ENCODE assay signal across 13 cellular contexts in the genomic region with DNA sequence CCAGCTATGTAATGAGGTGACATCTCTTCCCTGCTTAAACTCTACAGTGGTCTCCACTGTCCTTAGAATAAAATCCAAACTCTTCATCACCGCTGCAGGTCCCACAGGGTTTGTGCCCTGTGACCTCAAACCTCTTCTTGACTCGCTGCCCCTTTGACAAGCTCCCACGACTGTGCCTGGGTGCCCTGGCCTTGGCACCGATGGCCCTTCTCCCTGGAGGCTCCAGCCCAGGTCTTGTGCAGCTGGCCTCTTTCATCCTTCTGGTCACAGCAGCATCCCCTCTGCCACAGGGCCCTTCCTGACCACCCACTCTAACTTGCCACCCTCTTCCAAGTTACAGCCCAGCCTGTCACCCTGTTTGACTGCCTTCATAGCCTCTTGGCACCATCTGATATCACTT.
DNase-seq lines count a peak whose midpoint lies in the region; ATAC-seq and TF ChIP-seq lines count a peak whose summit lies in the region.
"Had no signal": no experiment of that assay in that cellular context is flagged by ENCODE, and none has a peak within 500 bp of the region (broad histone marks: within the 10 kb centered on the region; RNA-seq: fewer than 3 reads in every experiment).

No MANE protein-coding gene starts in this region.

- H3K4me3 Mint-ChIP-seq in MCF 10A (ENCODE audit: unreplicated experiment) (no peak overlapping the region), neural crest cell (no peak overlapping the region)
- no peak overlapping the region for H3K4me3 Mint-ChIP-seq in central memory CD8-positive, alpha-beta T cell
- H3K4me3 Mint-ChIP-seq: CD4-positive, CD25-positive, alpha-beta regulatory T cell had no signal

- no peaks in the 10 kb centered on the region for H3K9me2 ChIP-seq in MM.1S (replicated peaks; ENCODE audit: insufficient read depth, low read length)

- ATAC-seq in central memory CD8-positive, alpha-beta T cell (replicated peaks; ENCODE audit: extremely low read depth, poor library complexity, severe bottlenecking): no peak
- no peak for ATAC-seq in esophagus mucosa
- ATAC-seq: HCT116 had no signal

- no peaks in the 10 kb centered on the region for H3F3A ChIP-seq in MM.1S (ENCODE audit: insufficient read depth, low read length)

- H3K4me1 Mint-ChIP-seq in MCF 10A (ENCODE audit: insufficient read depth, unreplicated experiment) (no peaks in the 10 kb centered on the region), neural crest cell (no peaks in the 10 kb centered on the region)
- H3K4me1 Mint-ChIP-seq in central memory CD8-positive, alpha-beta T cell: no peaks in the 10 kb centered on the region
- H3K4me1 Mint-ChIP-seq: CD4-positive, CD25-positive, alpha-beta regulatory T cell had no signal

- H3K9me3 ChIP-seq in breast epithelium (no peaks in the 10 kb centered on the region), MM.1S (replicated peaks; ENCODE audit: insufficient read depth, low read length) (no peaks in the 10 kb centered on the region)
- H3K9me3 ChIP-seq: BLaER1 treated with 17β-estradiol and CSF1 and Interleukin-3, amounts not matched to agents 10 nM and 100 nM had no signal

- no peak overlapping the region for H2AFZ ChIP-seq in MM.1S (ENCODE audit: low read length)

- no peak overlapping the region for H3K27ac ChIP-seq in breast epithelium
- no peak overlapping the region for H3K27ac ChIP-seq in MM.1S (ENCODE audit: low read length)
- H3K27ac ChIP-seq: BLaER1 treated with 17β-estradiol and CSF1 and Interleukin-3, amounts not matched to agents 10 nM and 100 nM had no signal

- no TSS peak for BruUV-seq in MCF 10A (replicated peaks; lab: Mats Ljungman, UMichigan)

- H3K36me3 ChIP-seq in breast epithelium (peaks cover 34% of the 10 kb centered on the region), MM.1S (replicated peaks; ENCODE audit: insufficient read depth, low read length) (no peaks in the 10 kb centered on the region)

- TF ChIP-seq CTCF in MCF 10A (IDR thresholded peaks at IDR 0.05; ENCODE audit: unreplicated experiment) (no peak), breast epithelium (IDR thresholded peaks at IDR 0.05) (no peak), neural crest cell (conservative IDR thresholded peaks at IDR 0.05) (no peak), MM.1S (IDR thresholded peaks at IDR 0.05; ENCODE audit: low read length) (no peak)

- H3K27ac Mint-ChIP-seq in MCF 10A (ENCODE audit: low read depth, unreplicated experiment) (peak overlapping the region; percentile 55), neural crest cell (ENCODE audit: unreplicated experiment) (peak overlapping the region; percentile 90)
- peak overlapping the region; percentile 29 for H3K27ac Mint-ChIP-seq in central memory CD8-positive, alpha-beta T cell (ENCODE audit: low read depth)
- H3K27ac Mint-ChIP-seq: CD4-positive, CD25-positive, alpha-beta regulatory T cell had no signal

- no peaks in the 10 kb centered on the region for H3K27me3 ChIP-seq in breast epithelium
- no peaks in the 10 kb centered on the region for H3K27me3 ChIP-seq in MM.1S (replicated peaks; ENCODE audit: insufficient read depth, low read length)
- H3K27me3 ChIP-seq: BLaER1 treated with 17β-estradiol and CSF1 and Interleukin-3, amounts not matched to agents 10 nM and 100 nM had no signal

- intact Hi-C loops in MCF 10A (cut with micrococcal nuclease): no loop called here
- intact Hi-C loops in breast epithelium (cut with DNase I; ENCODE audit: low total_unique reads): no loop called here

- TF ChIP-seq POLR2A in breast epithelium (IDR thresholded peaks at IDR 0.05): no peak

- H4K20me1 ChIP-seq in MM.1S (ENCODE audit: insufficient read depth, low read length): no peaks in the 10 kb centered on the region

- no peak overlapping the region for H3K9ac ChIP-seq in MM.1S (ENCODE audit: low read length)
- H3K9ac ChIP-seq: BLaER1 treated with 17β-estradiol and CSF1 and Interleukin-3, amounts not matched to agents 10 nM and 100 nM had no signal

- no peaks in the 10 kb centered on the region for H3K79me2 ChIP-seq in MM.1S (ENCODE audit: low read length)

- CTCF ChIA-PET in MCF 10A (lab: Yijun Ruan, JAX): interaction anchor here (0.6 to 0.8 kb wide), 2 partner anchors 12 to 427 kb away, joined by 3 read pairs; no protein-coding TSS in a partner anchor

- H3K4me1 ChIP-seq in breast epithelium: no peaks in the 10 kb centered on the region
- H3K4me1 ChIP-seq in MM.1S (ENCODE audit: low read length): no peaks in the 10 kb centered on the region

- H3K36me3 Mint-ChIP-seq in MCF 10A (ENCODE audit: insufficient read depth, unreplicated experiment) (peaks cover 100% of the 10 kb centered on the region), neural crest cell (ENCODE audit: low read depth) (peaks cover 7% of the 10 kb centered on the region)
- peaks cover 4% of the 10 kb centered on the region for H3K36me3 Mint-ChIP-seq in central memory CD8-positive, alpha-beta T cell (ENCODE audit: insufficient read depth)
- H3K36me3 Mint-ChIP-seq: CD4-positive, CD25-positive, alpha-beta regulatory T cell had no signal

- no peak overlapping the region for H3K4me2 ChIP-seq in MM.1S (ENCODE audit: low read depth, low read length)

- no peaks in the 10 kb centered on the region for H3K9me3 Mint-ChIP-seq in MCF 10A (ENCODE audit: unreplicated experiment)
- H3K9me3 Mint-ChIP-seq in central memory CD8-positive, alpha-beta T cell: no peaks in the 10 kb centered on the region
- no peaks in the 10 kb centered on the region for H3K9me3 Mint-ChIP-seq in neural crest cell

- H3K27me3 Mint-ChIP-seq in MCF 10A (ENCODE audit: insufficient read depth, unreplicated experiment) (no peaks in the 10 kb centered on the region), neural crest cell (ENCODE audit: low read depth) (no peaks in the 10 kb centered on the region)
- no peaks in the 10 kb centered on the region for H3K27me3 Mint-ChIP-seq in central memory CD8-positive, alpha-beta T cell
- H3K27me3 Mint-ChIP-seq: CD4-positive, CD25-positive, alpha-beta regulatory T cell had no signal

- DNase-seq in MCF 10A (ENCODE audit: unreplicated experiment) (no peak), breast epithelium (ENCODE audit: low spot score in 2 of 2) (no peak), neural crest cell (ENCODE audit: low read depth, low spot score) (no peak), MM.1S (no peak), Kasumi-1 (lab: John Stamatoyannopoulos, UW) (no peak)
- DNase-seq in central memory CD8-positive, alpha-beta T cell (ENCODE audit: low spot score in 2 of 2): no peak
- DNase-seq: ACHN; CD4-positive, CD25-positive, alpha-beta regulatory T cell; DMS53; GF-D8 had no signal

- POLR2A ChIA-PET in MCF 10A (lab: Yijun Ruan, JAX): no interaction called here

- H3K4me3 ChIP-seq in breast epithelium: no peak overlapping the region
- H3K4me3 ChIP-seq in MM.1S (ENCODE audit: low read length): no peak overlapping the region
- H3K4me3 ChIP-seq: BLaER1 treated with 17β-estradiol and CSF1 and Interleukin-3, amounts not matched to agents 10 nM and 100 nM had no signal

Comparison
In these comparisons a context has a peak if more than half of its experiments do, and no peak if none do; other contexts are left out.
1. H3K27ac Mint-ChIP-seq: peak in every context shown above with its lines; median percentile 90 in neural crest cell; 55 in MCF 10A; 29 in central memory CD8-positive, alpha-beta T cell.